In the genomic region with DNA sequence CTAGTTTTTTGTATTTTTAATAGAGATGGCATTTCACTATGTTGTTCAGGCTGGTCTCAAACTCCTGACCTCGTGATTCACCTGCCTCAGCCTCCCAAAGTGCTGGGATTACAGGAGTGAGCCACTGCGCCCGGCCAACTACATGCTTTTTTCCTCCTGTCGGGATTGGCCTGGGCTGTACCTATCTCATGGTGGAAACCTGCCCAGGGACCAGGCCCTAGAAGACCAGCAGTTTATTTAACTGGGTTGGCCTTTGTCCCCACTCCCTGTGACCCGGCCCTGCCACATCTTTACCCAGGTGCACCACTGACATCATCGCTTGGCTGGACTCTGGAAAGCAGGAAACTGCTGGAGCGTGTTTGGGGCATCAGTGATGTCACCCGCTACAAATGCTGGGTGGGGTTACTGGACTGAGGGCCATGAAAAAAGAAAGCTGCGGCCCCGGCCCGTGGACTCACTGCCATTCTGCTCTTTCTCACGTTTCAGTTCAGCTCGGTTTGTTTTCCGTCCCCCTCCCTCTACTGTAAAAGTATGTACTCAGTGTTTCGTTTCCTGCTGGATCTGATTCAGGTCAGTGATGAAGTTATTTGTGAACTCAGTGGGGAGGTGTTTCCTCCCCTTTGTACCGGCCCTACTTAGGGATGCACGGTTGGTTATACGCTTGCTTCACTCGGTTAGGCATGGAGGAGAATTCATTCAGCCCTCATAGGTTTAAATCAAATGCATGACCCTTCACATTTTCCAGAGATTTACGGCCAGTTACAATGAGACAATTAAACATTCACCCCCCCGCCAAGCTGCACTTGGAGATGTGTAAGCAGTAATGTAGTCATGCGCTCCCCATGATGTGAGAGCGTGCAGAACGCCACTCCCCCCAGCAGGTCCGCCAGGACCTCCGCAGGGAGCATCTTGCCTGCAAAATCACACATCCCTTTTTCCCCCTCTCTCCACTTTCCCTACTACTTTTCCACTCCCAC, we compare ENCODE assay signal across 9 cellular contexts.
DNase-seq lines count a peak whose midpoint lies in the region; ATAC-seq and TF ChIP-seq lines count a peak whose summit lies in the region.
"Had no signal": no experiment of that assay in that cellular context is flagged by ENCODE, and none has a peak within 500 bp of the region (broad histone marks: within the 10 kb centered on the region; RNA-seq: fewer than 3 reads in every experiment).

No MANE protein-coding gene starts in this region.

- H3K4me1 Mint-ChIP-seq in nephron progenitor cell, result peaks cover 82% of the 10 kb centered on the region

- no peaks in the 10 kb centered on the region for H3K27me3 Mint-ChIP-seq in nephron progenitor cell (ENCODE audit: low read depth, poor library complexity)

- ATAC-seq in HG03520 (IDR thresholded peaks at IDR 0.05; ENCODE audit: unreplicated experiment) (no peak), HG03565 (IDR thresholded peaks at IDR 0.05; ENCODE audit: unreplicated experiment) (no peak)

- peak overlapping the region; percentile 97 for H3K27ac Mint-ChIP-seq in nephron progenitor cell

- DNase-seq in DMS153 (lab: John Stamatoyannopoulos, UW) (peak; percentile 87), NCI-H510A (lab: John Stamatoyannopoulos, UW) (peak; percentile 28), epithelial cell of prostate (ENCODE audit: low read depth, low spot score) (peak; percentile 66), nephron progenitor cell (peak; percentile 63), NCI-H1694 treated with DMSO at 0.1 percent for 48 hours (lab: John Stamatoyannopoulos, UW) (no peak), SIG-M5 treated with dmso at 0.1 percent for 504 hours (lab: John Stamatoyannopoulos, UW; ENCODE audit: unreplicated experiment) (no peak)

- H3K36me3 Mint-ChIP-seq in nephron progenitor cell (ENCODE audit: low read depth), result peaks cover 26% of the 10 kb centered on the region

- TF ChIP-seq CTCF in nephron progenitor cell (IDR thresholded peaks at IDR 0.05), result no peak

- peak overlapping the region; percentile 56 for H3K4me3 Mint-ChIP-seq in nephron progenitor cell

- peak overlapping the region; percentile 90 for H3K27ac ChIP-seq in epithelial cell of prostate
- H3K27ac ChIP-seq: suprapubic skin had no signal

- H3K9me3 Mint-ChIP-seq in nephron progenitor cell, result peaks cover 9% of the 10 kb centered on the region

Comparison
In these comparisons a context has a peak if more than half of its experiments do, and no peak if none do; other contexts are left out.
1. DNase-seq: peak in DMS153 (single experiment), NCI-H510A (single experiment), epithelial cell of prostate (single experiment) and nephron progenitor cell (single experiment); none in NCI-H1694 treated with DMSO at 0.1 percent for 48 hours (single experiment) and SIG-M5 treated with dmso at 0.1 percent for 504 hours (single experiment).